Comparison of ENCODE assay signal across 1 cellular context in genomic region chr7:150962743-150963399, GRCh38.
TF ChIP-seq lines count a peak whose summit lies in the region.

No MANE protein-coding gene starts in this region.

TF ChIP-seq in GM23338, 12 proteins besides CTCF, POLR2A, EP300 and RAD21 (continued from another document):
- TF ChIP-seq ZNF462 (CRISPR knock-in tag; IDR thresholded peaks at IDR 0.05) (no peak), NANOG (IDR thresholded peaks at IDR 0.05; ENCODE audit: borderline replicate concordance) (no peak), EZH2phosphoT487 (IDR thresholded peaks at IDR 0.05; ENCODE audit: unreplicated experiment) (no peak)
